ENCODE assay signal across 12 cellular contexts in the genomic region with DNA sequence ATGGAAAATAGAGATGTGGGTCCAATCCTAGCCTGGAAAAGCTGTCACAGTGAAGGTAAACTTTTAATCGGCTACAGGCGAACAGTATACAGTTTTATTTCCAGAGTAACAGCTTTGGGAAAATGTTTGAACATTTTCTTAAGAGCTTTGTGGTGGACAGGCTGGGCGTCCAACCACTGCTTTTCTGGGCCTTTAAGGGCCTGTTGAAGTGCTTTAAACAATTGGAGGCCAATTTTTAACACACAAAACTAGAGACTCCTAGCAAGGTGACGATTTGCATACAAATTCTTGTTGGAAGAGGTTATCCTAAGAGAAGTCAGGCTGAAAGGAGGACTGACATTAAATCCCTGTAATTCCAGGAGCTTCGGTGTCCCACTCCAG. TPM values are rescaled to one million over a fixed set of nuclear protein-coding genes. Genes with fewer than 3 reads are reported as not detected.
DNase-seq lines count a peak whose midpoint lies in the region; ATAC-seq and TF ChIP-seq lines count a peak whose summit lies in the region.
"Had no signal": no experiment of that assay in that cellular context is flagged by ENCODE, and none has a peak within 500 bp of the region (broad histone marks: within the 10 kb centered on the region; RNA-seq: fewer than 3 reads in every experiment).

No MANE protein-coding gene starts in this region.

- H3K4me3 Mint-ChIP-seq in neural crest cell (peak overlapping the region; percentile 70), CD14-positive monocyte (peak overlapping the region in 1 of 2 donors; percentile 42), HFFc6 (no peak overlapping the region)

- H3K36me3 ChIP-seq in ES-I3 (ENCODE audit: insufficient read depth, low read length) (no peaks in the 10 kb centered on the region), SK-N-MC (ENCODE audit: insufficient read depth, low read length) (peaks cover 99% of the 10 kb centered on the region), body of pancreas (replicated peaks in 1 of 2; ENCODE audit: insufficient read depth in 1 of 2, low read depth in 2 of 2) (no peaks in the 10 kb centered on the region)

- no peak for DNase-seq in SK-N-MC (ENCODE audit: low read depth, low spot score)
- no peak for DNase-seq in epithelial cell of prostate (ENCODE audit: low read depth, low spot score)
- DNase-seq in neural crest cell (ENCODE audit: low read depth, low spot score), result no peak
- no peak for DNase-seq in CD14-positive monocyte (ENCODE audit: low spot score)
- DNase-seq in body of pancreas, result no peak
- no peak for DNase-seq in HFFc6
- DNase-seq in NCI-H2081 treated with DMSO at 0.1 percent for 48 hours (lab: John Stamatoyannopoulos, UW), result no peak
- DNase-seq: mammary epithelial cell; NCI-H1105 treated with DMSO at 0.1 percent for 48 hours; Right ventricle myocardium superior; stimulated activated CD4-positive, alpha-beta T cell treated with anti-CD3 and anti-CD28 coated beads, Interleukin-4, amount 100 ng/mL, for 4 hours had no signal

- no peaks in the 10 kb centered on the region for H3K9me3 Mint-ChIP-seq in neural crest cell
- peaks cover 0 to 4% (median 1%) of the 10 kb centered on the region in 7 donors for H3K9me3 Mint-ChIP-seq in CD14-positive monocyte
- no peaks in the 10 kb centered on the region; the same call in 1 of the 2 replicates for H3K9me3 Mint-ChIP-seq in HFFc6

- no peaks in the 10 kb centered on the region for H3K9me3 ChIP-seq in ES-I3 (ENCODE audit: control insufficient read depth, insufficient read depth, low read length)
- no peaks in the 10 kb centered on the region for H3K9me3 ChIP-seq in SK-N-MC (ENCODE audit: low read depth, low read length)
- no peaks in the 10 kb centered on the region for H3K9me3 ChIP-seq in body of pancreas

- peaks cover 91% of the 10 kb centered on the region for H3K27me3 Mint-ChIP-seq in neural crest cell (ENCODE audit: low read depth)
- peaks cover 66 to 80% (median 79%) of the 10 kb centered on the region in 3 donors for H3K27me3 Mint-ChIP-seq in CD14-positive monocyte (ENCODE audit: low read depth in 3 of 3)
- peaks cover 21% of the 10 kb centered on the region for H3K27me3 Mint-ChIP-seq in HFFc6 (ENCODE audit: insufficient read depth)

- H3K27ac ChIP-seq in SK-N-MC (peak overlapping the region; percentile 88), epithelial cell of prostate (peak overlapping the region; percentile 68), body of pancreas (no peak overlapping the region)

- TF ChIP-seq CTCF in neural crest cell (conservative IDR thresholded peaks at IDR 0.05), result no peak
- TF ChIP-seq CTCF in CD14-positive monocyte (IDR thresholded peaks at IDR 0.05), result no peak
- TF ChIP-seq CTCF in body of pancreas (IDR thresholded peaks at IDR 0.05), result no peak
- no peak for TF ChIP-seq CTCF in HFFc6 (IDR thresholded peaks at IDR 0.05)

- intact Hi-C loops in CD14-positive monocyte (cut with micrococcal nuclease) (no loop called here), body of pancreas (cut with DNase I) (no loop called here)

- H3K36me3 Mint-ChIP-seq in neural crest cell (ENCODE audit: low read depth) (no peaks in the 10 kb centered on the region), CD14-positive monocyte (no peaks in the 10 kb centered on the region), HFFc6 (ENCODE audit: low read depth) (no peaks in the 10 kb centered on the region)

- H3K4me3 ChIP-seq in SK-N-MC, result peak overlapping the region; percentile 60
- H3K4me3 ChIP-seq in body of pancreas, result no peak overlapping the region

- TF ChIP-seq POLR2A in body of pancreas (IDR thresholded peaks at IDR 0.05), result no peak

- H3K4me1 ChIP-seq in ES-I3 (ENCODE audit: insufficient read depth, low read length), result peaks cover 63% of the 10 kb centered on the region
- H3K4me1 ChIP-seq in body of pancreas, result peaks cover 12% of the 10 kb centered on the region

- peaks cover 0 to 7% of the 10 kb centered on the region in 2 donors for H3K27me3 ChIP-seq in body of pancreas

- H3K9ac ChIP-seq in ES-I3 (ENCODE audit: low read depth, low read length) (peak overlapping the region; percentile 85), SK-N-MC (ENCODE audit: insufficient read length) (peak overlapping the region; percentile 29)

- 54 to 55% methylated on average over 5 of the region's 5 CpGs for WGBS in body of pancreas, 2 donors

- H3K27ac Mint-ChIP-seq in neural crest cell (ENCODE audit: unreplicated experiment), result no peak overlapping the region
- peak overlapping the region in 1 of 7 donors; percentile 15 for H3K27ac Mint-ChIP-seq in CD14-positive monocyte
- H3K27ac Mint-ChIP-seq in HFFc6, result no peak overlapping the region

- no peak for ATAC-seq in body of pancreas

- peaks cover 20% of the 10 kb centered on the region for H3K4me1 Mint-ChIP-seq in neural crest cell
- no peaks in the 10 kb centered on the region for H3K4me1 Mint-ChIP-seq in CD14-positive monocyte
- no peaks in the 10 kb centered on the region for H3K4me1 Mint-ChIP-seq in HFFc6 (ENCODE audit: low read depth)

RNA-seq across cellular contexts. Expression of a gene that starts 27.0 kb away (rescaled TPM):
- 0.28 and 0.32 TPM in 2 replicates for total RNA-seq in neural crest cell
- polyA plus RNA-seq in CD14-positive monocyte, result not detected
- total RNA-seq in body of pancreas, result under 1 TPM in 1 of 2 donors, not detected in 1; 0.78 TPM
- total RNA-seq in HFFc6 (2021; fragmentation: NEBNext Ultra II Directional; extraction: Animal tissue kit (Norgen Biotek cat#: 25700)), result under 1 TPM in 4 of 6 experiments, not detected in 2; 0.06 to 0.14 (median 0.10) TPM

Comparison
In these comparisons a context has a peak if more than half of its experiments do, and no peak if none do; other contexts are left out.
1. H3K27ac ChIP-seq: peak in SK-N-MC (single experiment) and epithelial cell of prostate (single experiment); none in body of pancreas (0 of 4).